Comparison of ENCODE assay signal across 30 cellular contexts in the genomic region with DNA sequence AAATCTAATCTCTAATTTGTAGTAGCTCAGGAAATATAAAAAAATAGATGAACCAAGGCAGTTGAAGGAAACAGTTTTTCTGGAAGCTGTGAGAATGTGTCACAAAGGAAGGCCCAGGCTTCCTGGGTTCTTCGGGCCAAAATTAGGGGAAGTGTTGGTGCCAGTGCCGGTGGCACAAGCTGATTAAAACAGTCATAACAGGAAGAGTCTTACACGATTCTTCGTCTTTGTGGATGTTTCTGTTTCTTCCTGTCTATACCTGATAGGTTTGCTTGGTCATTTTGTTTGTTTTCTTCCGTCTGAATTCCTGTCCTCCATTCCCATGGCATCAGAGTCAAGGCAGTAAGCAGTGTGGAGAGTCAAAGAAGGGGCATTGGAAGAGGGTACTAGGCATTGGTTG.
"Had no signal": no experiment of that assay in that cellular context is flagged by ENCODE, and none has a peak within 500 bp of the region (broad histone marks: within the 10 kb centered on the region; RNA-seq: fewer than 3 reads in every experiment).

No MANE protein-coding gene starts in this region.

- H3K9me3 ChIP-seq: gastroesophageal sphincter, pancreas, prostate gland, sigmoid colon, suprapubic skin, tibial nerve had no signal

- H3K4me1 ChIP-seq: pancreas, prostate gland, suprapubic skin had no signal

- H3K27me3 ChIP-seq: dorsolateral prefrontal cortex, gastroesophageal sphincter, pancreas, sigmoid colon, suprapubic skin, tibial nerve had no signal

- DNase-seq: activated CD4-positive, alpha-beta memory T cell treated with anti-CD3 and anti-CD28 coated beads, Interleukin-2, amount 10 ng/mL, durations not matched to agents 7 days and 5 days; activated CD4-positive, alpha-beta T cell treated with anti-CD3 and anti-CD28 coated beads, Interleukin-2, amount 10 ng/mL, durations not matched to agents 24 days and 14 days; activated gamma-delta T cell treated with Interleukin-2 at 50 U/mL for 16 hours; activated naive CD4-positive, alpha-beta T cell treated with anti-CD3 and anti-CD28 coated beads, Interleukin-2, amount 50 U/mL, for 16 hours; activated T-cell treated with anti-CD3 and anti-CD28 coated beads, Interleukin-2, amount 50 U/mL, for 4 hours; amniotic stem cell; dorsolateral prefrontal cortex; effector memory CD8-positive, alpha-beta T cell; hypothalamus; immature natural killer cell; kidney; left colon; mammary epithelial cell; naive B cell; nephron progenitor cell; pancreas; retina; sigmoid colon; small intestine; stimulated activated CD4-positive, alpha-beta T cell treated with anti-CD3 and anti-CD28 coated beads, Interleukin-15, amount 100 ng/mL, for 24 hours; stimulated activated CD4-positive, alpha-beta T cell treated with anti-CD3 and anti-CD28 coated beads, Interleukin-2, amount 100 ng/mL, for 24 hours; stimulated activated naive B cell treated with anti-CD40 and anti-IgM and Interleukin-4, amounts not matched to agents 10 μg/mL and 1 μg/mL and 100 μg/mL, for 72 hours; T-helper 9 cell; WERI-Rb-1 had no signal

- H3K4me3 ChIP-seq: coronary artery, dorsolateral prefrontal cortex, gastroesophageal sphincter, pancreas, prostate gland, sigmoid colon, suprapubic skin, tibial nerve had no signal

- H3K36me3 ChIP-seq: gastroesophageal sphincter, pancreas, prostate gland, sigmoid colon, suprapubic skin, tibial nerve, WERI-Rb-1 had no signal

- FAIRE-seq: kidney, pancreas, small intestine, TTC549 had no signal

- H3K27ac ChIP-seq: dorsolateral prefrontal cortex, gastroesophageal sphincter, pancreas, prostate gland, sigmoid colon, suprapubic skin, tibial nerve, WERI-Rb-1 had no signal
